Comparison of ENCODE assay signal across 6 cellular contexts in the genomic region with DNA sequence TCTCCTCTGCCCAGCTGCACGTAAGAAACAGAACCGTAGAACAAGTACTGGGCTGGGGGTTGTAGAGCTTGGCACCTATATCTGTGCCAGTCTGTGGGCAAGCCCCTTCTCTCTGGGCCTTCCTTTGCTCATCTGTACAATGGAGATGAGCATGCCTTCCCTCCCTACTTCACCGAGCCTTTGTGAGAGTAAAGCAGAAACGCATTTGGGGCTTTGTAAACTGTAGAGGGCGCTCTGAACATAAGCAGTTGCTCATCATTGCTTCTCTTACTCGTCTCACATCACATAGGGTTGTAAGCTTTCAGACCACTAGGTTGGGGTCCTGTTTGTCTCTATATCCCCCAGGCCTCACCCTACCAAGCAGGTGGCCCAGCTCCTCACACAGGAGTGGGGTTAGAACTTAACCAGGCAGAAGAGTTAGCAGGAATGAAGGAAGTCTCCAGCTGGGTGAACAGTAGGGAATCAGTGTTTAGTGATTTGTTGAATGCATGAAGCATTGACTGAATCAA. TPM values are rescaled to one million over a fixed set of nuclear protein-coding genes. Genes with fewer than 3 reads are reported as not detected.
DNase-seq lines count a peak whose midpoint lies in the region; ATAC-seq, FAIRE-seq and TF ChIP-seq lines count a peak whose summit lies in the region.

No MANE protein-coding gene starts in this region.

- H4K20me1 ChIP-seq in HepG2 (ENCODE audit: insufficient read depth, low read length), result no peaks in the 10 kb centered on the region

- no peak overlapping the region for H3K27ac ChIP-seq in HepG2 (ENCODE audit: extremely low read length, insufficient read depth, low read length)

- CTCF ChIA-PET in activated CD4-positive, alpha-beta T cell treated with anti-CD3 and anti-CD28 coated beads, Interleukin-2, amount 10 ng/mL, durations not matched to agents 7 days and 5 days (lab: Charles Lee), result interaction anchor here (0.8 to 2.7 kb wide), 8 partner anchors 12 to 158 kb away, joined by 3 to 8 read pairs (median 4); no protein-coding TSS in a partner anchor
- CTCF ChIA-PET in HepG2 (lab: Yijun Ruan, JAX; ENCODE audit: low intra/inter-chr PET ratio, low total read pairs), result interaction anchor here (1.0 to 3.6 kb wide), 3 partner anchors 21 to 182 kb away, joined by 3 to 15 read pairs (median 7); a partner anchor contains a TSS

- H3K27ac Mint-ChIP-seq in activated CD4-positive, alpha-beta T cell treated with anti-CD3 and anti-CD28 coated beads, Interleukin-2, amount 10 ng/mL, durations not matched to agents 7 days and 5 days, result no peak overlapping the region

- peaks cover 77% of the 10 kb centered on the region for H3K4me1 ChIP-seq in HepG2 (ENCODE audit: insufficient read depth, low read length)

- FAIRE-seq in HepG2 (lab: Jason Lieb, UNC), result peak; percentile 71

- TF ChIP-seq EP300 in HepG2 (IDR thresholded peaks at IDR 0.05; ENCODE audit: low read depth in 2 of 2, low read length in 2 of 2), result no peak
- no peak for TF ChIP-seq EP300 in HepG2 (CRISPR knock-in tag; IDR thresholded peaks at IDR 0.05; ENCODE audit: borderline replicate concordance)

- BruUV-seq in HepG2 (replicated peaks; lab: Mats Ljungman, UMichigan), result TSS peak; percentile 17

- TF ChIP-seq RAD21 in HepG2 (CRISPR knock-in tag; IDR thresholded peaks at IDR 0.05), result peak; percentile 63

- peak; percentile 23 for ATAC-seq in HepG2
- ATAC-seq in sciatic nerve, result no peak
- no peak for ATAC-seq in GM19023 (IDR thresholded peaks at IDR 0.05; ENCODE audit: unreplicated experiment)

- TF ChIP-seq POLR2A in HepG2 (IDR thresholded peaks at IDR 0.05; ENCODE audit: insufficient read depth in 1 of 2, low read depth in 2 of 2, low read length in 2 of 2), result no peak

- no peaks in the 10 kb centered on the region for H3K36me3 ChIP-seq in HepG2 (replicated peaks in 1 of 2; ENCODE audit: control insufficient read depth in 1 of 2, insufficient read depth in 2 of 2, low read length in 2 of 2)

- POLR2A ChIA-PET in activated CD4-positive, alpha-beta T cell treated with anti-CD3 and anti-CD28 coated beads, Interleukin-2, amount 10 ng/mL, durations not matched to agents 7 days and 5 days (lab: Charles Lee), result no interaction called here
- POLR2A ChIA-PET in HepG2 (lab: Yijun Ruan, JAX), result no interaction called here

- H3K27me3 Mint-ChIP-seq in activated CD4-positive, alpha-beta T cell treated with anti-CD3 and anti-CD28 coated beads, Interleukin-2, amount 10 ng/mL, durations not matched to agents 7 days and 5 days, result peaks cover 43% of the 10 kb centered on the region

- peak; percentile 87 for DNase-seq in DMS53 (lab: John Stamatoyannopoulos, UW)
- DNase-seq in M059J (ENCODE audit: low read depth), result peak; percentile 68
- peak; percentile 60 for DNase-seq in activated CD4-positive, alpha-beta T cell treated with anti-CD3 and anti-CD28 coated beads, Interleukin-2, amount 10 ng/mL, durations not matched to agents 7 days and 5 days
- peak; percentile 77 for DNase-seq in HepG2 (ENCODE audit: low spot score)
- no peak for DNase-seq in sciatic nerve (ENCODE audit: low spot score)

- 4% methylated on average over 6 of the region's 6 CpGs for WGBS in HepG2 (ENCODE audit: low lambda C conversion rate)

- H3K4me1 Mint-ChIP-seq in activated CD4-positive, alpha-beta T cell treated with anti-CD3 and anti-CD28 coated beads, Interleukin-2, amount 10 ng/mL, durations not matched to agents 7 days and 5 days, result peaks cover 7% of the 10 kb centered on the region

- no peaks in the 10 kb centered on the region for H3K9me3 Mint-ChIP-seq in activated CD4-positive, alpha-beta T cell treated with anti-CD3 and anti-CD28 coated beads, Interleukin-2, amount 10 ng/mL, durations not matched to agents 7 days and 5 days

- in situ Hi-C loops in HepG2 (cut with HindIII; ENCODE audit: extremely low pct_ligation_motif_present, low pct_unique_long_range_greater_than_20kb), result loop anchor here (5.0 kb wide), 1 partner anchor 47 kb away; no protein-coding TSS in a partner anchor

- H3K36me3 Mint-ChIP-seq in activated CD4-positive, alpha-beta T cell treated with anti-CD3 and anti-CD28 coated beads, Interleukin-2, amount 10 ng/mL, durations not matched to agents 7 days and 5 days (ENCODE audit: low read depth), result no peaks in the 10 kb centered on the region

- no peaks in the 10 kb centered on the region for H3K9me3 ChIP-seq in HepG2 (ENCODE audit: low read length)

- peak; percentile 88 for TF ChIP-seq CTCF in HepG2 (CRISPR knock-in tag; IDR thresholded peaks at IDR 0.05)

- H3K4me3 ChIP-seq in HepG2 (replicated peaks in 1 of 3; ENCODE audit: insufficient read depth in 1 of 3, low read depth in 2 of 3, low read length in 3 of 3), result no peak overlapping the region

- intact Hi-C loops in HepG2 (cut with micrococcal nuclease; ENCODE audit: unreplicated experiment) (no loop called here), sciatic nerve (cut with DNase I) (loop anchor here (10.0 kb wide), 1 partner anchor 180 kb away; no protein-coding TSS in a partner anchor)

- peaks cover 0 to 33% of the 10 kb centered on the region in 2 experiments; a peak in 3 of 5 replicates for H3K27me3 ChIP-seq in HepG2 (ENCODE audit: control insufficient read depth in 1 of 2, insufficient read depth in 2 of 2, low read length in 2 of 2)

- no peak overlapping the region for H2AFZ ChIP-seq in HepG2 (ENCODE audit: low read length)

- no peak overlapping the region for H3K9ac ChIP-seq in HepG2 (ENCODE audit: insufficient read depth, low read depth, low read length)

- H3K4me2 ChIP-seq in HepG2 (ENCODE audit: low read depth, low read length), result no peak overlapping the region

- H3K79me2 ChIP-seq in HepG2 (ENCODE audit: insufficient read depth, low read length), result no peaks in the 10 kb centered on the region

- H3K4me3 Mint-ChIP-seq in activated CD4-positive, alpha-beta T cell treated with anti-CD3 and anti-CD28 coated beads, Interleukin-2, amount 10 ng/mL, durations not matched to agents 7 days and 5 days, result no peak overlapping the region

RNA-seq across cellular contexts. Expression of a gene that starts 15.1 kb away (rescaled TPM):
- 0.22 and 0.49 TPM in 2 replicates for total RNA-seq in M059J (2014; rRNA removed; shearing (Covaris generic))
- under 1 TPM; 0.07 to 0.23 TPM for total RNA-seq in activated CD4-positive, alpha-beta T cell treated with anti-CD3 and anti-CD28 coated beads, Interleukin-2, amount 10 ng/mL, durations not matched to agents 7 days and 5 days
- total RNA-seq in HepG2 (2016; rRNA removed; fragmentation: Illumina TruSeq; extraction: Trizol) (0.07 TPM in 1 of 2 replicates, not detected in the other), sciatic nerve (2.5 TPM)
- total RNA-seq in HepG2 (2016; cell fraction: cytosol; rRNA removed; fragmentation: Illumina TruSeq; extraction: Trizol; ENCODE audit: low read depth), result 0.18 and 0.20 TPM in 2 replicates
- total RNA-seq in HepG2 (2016; cell fraction: insoluble cytoplasmic fraction; rRNA removed; fragmentation: Illumina TruSeq; extraction: Trizol), result 0.04 TPM in 1 of 2 replicates, not detected in the other
- 0.09 and 0.14 TPM in 2 replicates for total RNA-seq in HepG2 (2016; cell fraction: membrane; rRNA removed; fragmentation: Illumina TruSeq; extraction: Trizol)
- total RNA-seq in HepG2 (2016; cell fraction: nucleus; rRNA removed; fragmentation: Illumina TruSeq; extraction: Trizol), result 0.09 TPM in 2 replicates
- 0.22 TPM in 1 of 2 replicates, not detected in the other for polyA plus RNA-seq in HepG2 (2011; rRNA removed)
- polyA plus RNA-seq in HepG2 (2011; cell fraction: cytosol; rRNA removed), result 0.01 and 0.04 TPM in 2 replicates
- 0.24 and 0.29 TPM in 2 replicates for polyA plus RNA-seq in HepG2 (2011; cell fraction: nucleus; rRNA removed)
- polyA plus RNA-seq in HepG2 (2012), result 0.08 and 0.11 TPM in 2 replicates
- not detected in 2 replicates for polyA plus RNA-seq in HepG2 (2016; cell fraction: cytosol; fragmentation: Illumina TruSeq; extraction: Trizol; ENCODE audit: low read depth)
- 0.16 TPM in 1 of 2 replicates, not detected in the other for polyA plus RNA-seq in HepG2 (2016; cell fraction: insoluble cytoplasmic fraction; fragmentation: Illumina TruSeq; extraction: Trizol; ENCODE audit: low read depth)
- polyA plus RNA-seq in HepG2 (2016; cell fraction: membrane; fragmentation: Illumina TruSeq; extraction: Trizol; ENCODE audit: low read depth), result 0.19 TPM in 2 replicates
- 0.53 TPM in 1 of 2 replicates, not detected in the other for polyA plus RNA-seq in HepG2 (2016; cell fraction: nucleus; fragmentation: Illumina TruSeq; extraction: Trizol; ENCODE audit: insufficient read depth, low read depth)
- polyA minus RNA-seq in HepG2 (2011; rRNA and poly(A)+ RNA removed; ENCODE audit: low replicate concordance), result 0.28 and 0.30 TPM in 2 replicates
- polyA minus RNA-seq in HepG2 (2011; cell fraction: cytosol; rRNA and poly(A)+ RNA removed), result 0.09 and 0.20 TPM in 2 replicates
- 0.39 and 0.99 TPM in 2 replicates for polyA minus RNA-seq in HepG2 (2011; cell fraction: nucleus; rRNA and poly(A)+ RNA removed)

RNA-seq across cellular contexts. Expression of a gene that starts 19.8 kb away (rescaled TPM):
- total RNA-seq in M059J (2014; rRNA removed; shearing (Covaris generic)), result 27.2 and 38.2 TPM in 2 replicates
- total RNA-seq in activated CD4-positive, alpha-beta T cell treated with anti-CD3 and anti-CD28 coated beads, Interleukin-2, amount 10 ng/mL, durations not matched to agents 7 days and 5 days, result 10 to 100 TPM; 29.4 to 31.3 TPM
- total RNA-seq in HepG2 (2016; rRNA removed; fragmentation: Illumina TruSeq; extraction: Trizol) (18.5 and 19.2 TPM in 2 replicates), sciatic nerve (48.6 TPM)
- total RNA-seq in HepG2 (2016; cell fraction: cytosol; rRNA removed; fragmentation: Illumina TruSeq; extraction: Trizol; ENCODE audit: low read depth), result 6.4 and 13.9 TPM in 2 replicates
- total RNA-seq in HepG2 (2016; cell fraction: insoluble cytoplasmic fraction; rRNA removed; fragmentation: Illumina TruSeq; extraction: Trizol), result 16.2 and 19.8 TPM in 2 replicates
- total RNA-seq in HepG2 (2016; cell fraction: membrane; rRNA removed; fragmentation: Illumina TruSeq; extraction: Trizol), result 10.9 and 11.9 TPM in 2 replicates
- total RNA-seq in HepG2 (2016; cell fraction: nucleus; rRNA removed; fragmentation: Illumina TruSeq; extraction: Trizol), result 10.9 and 12.5 TPM in 2 replicates
- 59.7 and 66.6 TPM in 2 replicates for polyA plus RNA-seq in HepG2 (2011; rRNA removed)
- 33.2 and 46.3 TPM in 2 replicates for polyA plus RNA-seq in HepG2 (2011; cell fraction: cytosol; rRNA removed)
- 86.5 and 102 TPM in 2 replicates for polyA plus RNA-seq in HepG2 (2011; cell fraction: nucleus; rRNA removed)
- 17.2 and 27.4 TPM in 2 replicates for polyA plus RNA-seq in HepG2 (2012)
- polyA plus RNA-seq in HepG2 (2016; cell fraction: cytosol; fragmentation: Illumina TruSeq; extraction: Trizol; ENCODE audit: low read depth), result 9.3 and 10.8 TPM in 2 replicates
- polyA plus RNA-seq in HepG2 (2016; cell fraction: insoluble cytoplasmic fraction; fragmentation: Illumina TruSeq; extraction: Trizol; ENCODE audit: low read depth), result 22.3 and 32.8 TPM in 2 replicates
- 12.0 and 14.3 TPM in 2 replicates for polyA plus RNA-seq in HepG2 (2016; cell fraction: membrane; fragmentation: Illumina TruSeq; extraction: Trizol; ENCODE audit: low read depth)
- 21.9 and 24.6 TPM in 2 replicates for polyA plus RNA-seq in HepG2 (2016; cell fraction: nucleus; fragmentation: Illumina TruSeq; extraction: Trizol; ENCODE audit: insufficient read depth, low read depth)
- polyA minus RNA-seq in HepG2 (2011; rRNA and poly(A)+ RNA removed; ENCODE audit: low replicate concordance), result 111 and 113 TPM in 2 replicates
- polyA minus RNA-seq in HepG2 (2011; cell fraction: cytosol; rRNA and poly(A)+ RNA removed), result 22.7 and 28.5 TPM in 2 replicates
- 44.5 and 48.7 TPM in 2 replicates for polyA minus RNA-seq in HepG2 (2011; cell fraction: nucleus; rRNA and poly(A)+ RNA removed)

RNA-seq across cellular contexts. Expression of a gene that starts 35.6 kb away (rescaled TPM):
- 14.6 and 36.1 TPM in 2 replicates for total RNA-seq in M059J (2014; rRNA removed; shearing (Covaris generic))
- total RNA-seq in activated CD4-positive, alpha-beta T cell treated with anti-CD3 and anti-CD28 coated beads, Interleukin-2, amount 10 ng/mL, durations not matched to agents 7 days and 5 days, result 100 to 1,000 TPM; 110 to 117 TPM
- total RNA-seq in HepG2 (2016; rRNA removed; fragmentation: Illumina TruSeq; extraction: Trizol) (11.0 and 15.8 TPM in 2 replicates), sciatic nerve (58.8 TPM)
- 1.3 and 1.6 TPM in 2 replicates for total RNA-seq in HepG2 (2016; cell fraction: cytosol; rRNA removed; fragmentation: Illumina TruSeq; extraction: Trizol; ENCODE audit: low read depth)
- 8.3 and 16.2 TPM in 2 replicates for total RNA-seq in HepG2 (2016; cell fraction: insoluble cytoplasmic fraction; rRNA removed; fragmentation: Illumina TruSeq; extraction: Trizol)
- total RNA-seq in HepG2 (2016; cell fraction: membrane; rRNA removed; fragmentation: Illumina TruSeq; extraction: Trizol), result 7.0 and 7.3 TPM in 2 replicates
- total RNA-seq in HepG2 (2016; cell fraction: nucleus; rRNA removed; fragmentation: Illumina TruSeq; extraction: Trizol), result 10.9 and 13.5 TPM in 2 replicates
- 8.7 and 9.4 TPM in 2 replicates for polyA plus RNA-seq in HepG2 (2011; rRNA removed)
- 7.4 and 9.0 TPM in 2 replicates for polyA plus RNA-seq in HepG2 (2011; cell fraction: cytosol; rRNA removed)
- 13.1 and 16.4 TPM in 2 replicates for polyA plus RNA-seq in HepG2 (2011; cell fraction: nucleus; rRNA removed)
- 9.8 and 11.6 TPM in 2 replicates for polyA plus RNA-seq in HepG2 (2012)
- polyA plus RNA-seq in HepG2 (2016; cell fraction: cytosol; fragmentation: Illumina TruSeq; extraction: Trizol; ENCODE audit: low read depth), result 1.2 and 1.4 TPM in 2 replicates
- polyA plus RNA-seq in HepG2 (2016; cell fraction: insoluble cytoplasmic fraction; fragmentation: Illumina TruSeq; extraction: Trizol; ENCODE audit: low read depth), result 14.2 and 17.2 TPM in 2 replicates
- 7.2 TPM in 2 replicates for polyA plus RNA-seq in HepG2 (2016; cell fraction: membrane; fragmentation: Illumina TruSeq; extraction: Trizol; ENCODE audit: low read depth)
- 35.0 and 35.2 TPM in 2 replicates for polyA plus RNA-seq in HepG2 (2016; cell fraction: nucleus; fragmentation: Illumina TruSeq; extraction: Trizol; ENCODE audit: insufficient read depth, low read depth)
- polyA minus RNA-seq in HepG2 (2011; rRNA and poly(A)+ RNA removed; ENCODE audit: low replicate concordance), result 15.4 and 32.3 TPM in 2 replicates
- polyA minus RNA-seq in HepG2 (2011; cell fraction: cytosol; rRNA and poly(A)+ RNA removed), result 7.3 and 11.8 TPM in 2 replicates
- 7.8 and 9.3 TPM in 2 replicates for polyA minus RNA-seq in HepG2 (2011; cell fraction: nucleus; rRNA and poly(A)+ RNA removed)

RNA-seq across cellular contexts. Expression of a gene that starts 50.9 kb away (rescaled TPM):
- not detected in 2 replicates for total RNA-seq in M059J (2014; rRNA removed; shearing (Covaris generic))
- not detected for total RNA-seq in activated CD4-positive, alpha-beta T cell treated with anti-CD3 and anti-CD28 coated beads, Interleukin-2, amount 10 ng/mL, durations not matched to agents 7 days and 5 days
- not detected in 2 replicates for total RNA-seq in HepG2 (2016; rRNA removed; fragmentation: Illumina TruSeq; extraction: Trizol)
- not detected in 2 replicates for total RNA-seq in HepG2 (2016; cell fraction: cytosol; rRNA removed; fragmentation: Illumina TruSeq; extraction: Trizol; ENCODE audit: low read depth)
- not detected in 2 replicates for total RNA-seq in HepG2 (2016; cell fraction: insoluble cytoplasmic fraction; rRNA removed; fragmentation: Illumina TruSeq; extraction: Trizol)
- total RNA-seq in HepG2 (2016; cell fraction: membrane; rRNA removed; fragmentation: Illumina TruSeq; extraction: Trizol), result not detected in 2 replicates
- total RNA-seq in HepG2 (2016; cell fraction: nucleus; rRNA removed; fragmentation: Illumina TruSeq; extraction: Trizol), result not detected in 2 replicates
- not detected in 2 replicates for polyA plus RNA-seq in HepG2 (2011; rRNA removed)
- polyA plus RNA-seq in HepG2 (2011; cell fraction: cytosol; rRNA removed), result not detected in 2 replicates
- 0.42 TPM in 1 of 2 replicates, not detected in the other for polyA plus RNA-seq in HepG2 (2011; cell fraction: nucleus; rRNA removed)
- not detected in 2 replicates for polyA plus RNA-seq in HepG2 (2012)
- not detected in 2 replicates for polyA plus RNA-seq in HepG2 (2016; cell fraction: cytosol; fragmentation: Illumina TruSeq; extraction: Trizol; ENCODE audit: low read depth)
- polyA plus RNA-seq in HepG2 (2016; cell fraction: insoluble cytoplasmic fraction; fragmentation: Illumina TruSeq; extraction: Trizol; ENCODE audit: low read depth), result not detected in 2 replicates
- not detected in 2 replicates for polyA plus RNA-seq in HepG2 (2016; cell fraction: membrane; fragmentation: Illumina TruSeq; extraction: Trizol; ENCODE audit: low read depth)
- not detected in 2 replicates for polyA plus RNA-seq in HepG2 (2016; cell fraction: nucleus; fragmentation: Illumina TruSeq; extraction: Trizol; ENCODE audit: insufficient read depth, low read depth)
- 0.19 TPM in 1 of 2 replicates, not detected in the other for polyA minus RNA-seq in HepG2 (2011; rRNA and poly(A)+ RNA removed; ENCODE audit: low replicate concordance)
- not detected in 2 replicates for polyA minus RNA-seq in HepG2 (2011; cell fraction: cytosol; rRNA and poly(A)+ RNA removed)
- not detected in 2 replicates for polyA minus RNA-seq in HepG2 (2011; cell fraction: nucleus; rRNA and poly(A)+ RNA removed)
- total RNA-seq in sciatic nerve, result 3.5 TPM

RNA-seq across cellular contexts. Expression of a gene that starts 59.0 kb away (rescaled TPM):
- 365 and 711 TPM in 2 replicates for total RNA-seq in M059J (2014; rRNA removed; shearing (Covaris generic))
- 1 to 10 TPM; 5.8 to 7.9 TPM for total RNA-seq in activated CD4-positive, alpha-beta T cell treated with anti-CD3 and anti-CD28 coated beads, Interleukin-2, amount 10 ng/mL, durations not matched to agents 7 days and 5 days
- total RNA-seq in HepG2 (2016; rRNA removed; fragmentation: Illumina TruSeq; extraction: Trizol) (0.69 and 0.77 TPM in 2 replicates), sciatic nerve (70.1 TPM)
- total RNA-seq in HepG2 (2016; cell fraction: cytosol; rRNA removed; fragmentation: Illumina TruSeq; extraction: Trizol; ENCODE audit: low read depth), result 1.5 and 1.9 TPM in 2 replicates
- total RNA-seq in HepG2 (2016; cell fraction: insoluble cytoplasmic fraction; rRNA removed; fragmentation: Illumina TruSeq; extraction: Trizol), result 0.48 and 1.1 TPM in 2 replicates
- total RNA-seq in HepG2 (2016; cell fraction: membrane; rRNA removed; fragmentation: Illumina TruSeq; extraction: Trizol), result 0.28 and 0.62 TPM in 2 replicates
- total RNA-seq in HepG2 (2016; cell fraction: nucleus; rRNA removed; fragmentation: Illumina TruSeq; extraction: Trizol), result 1.3 and 1.8 TPM in 2 replicates
- polyA plus RNA-seq in HepG2 (2011; rRNA removed), result 0.48 and 0.59 TPM in 2 replicates
- 0.33 and 0.78 TPM in 2 replicates for polyA plus RNA-seq in HepG2 (2011; cell fraction: cytosol; rRNA removed)
- 2.6 and 3.3 TPM in 2 replicates for polyA plus RNA-seq in HepG2 (2011; cell fraction: nucleus; rRNA removed)
- 0.27 and 0.32 TPM in 2 replicates for polyA plus RNA-seq in HepG2 (2012)
- 0.51 and 0.57 TPM in 2 replicates for polyA plus RNA-seq in HepG2 (2016; cell fraction: cytosol; fragmentation: Illumina TruSeq; extraction: Trizol; ENCODE audit: low read depth)
- polyA plus RNA-seq in HepG2 (2016; cell fraction: insoluble cytoplasmic fraction; fragmentation: Illumina TruSeq; extraction: Trizol; ENCODE audit: low read depth), result 0.52 and 0.82 TPM in 2 replicates
- 0.30 and 0.48 TPM in 2 replicates for polyA plus RNA-seq in HepG2 (2016; cell fraction: membrane; fragmentation: Illumina TruSeq; extraction: Trizol; ENCODE audit: low read depth)
- 1.3 and 2.2 TPM in 2 replicates for polyA plus RNA-seq in HepG2 (2016; cell fraction: nucleus; fragmentation: Illumina TruSeq; extraction: Trizol; ENCODE audit: insufficient read depth, low read depth)
- polyA minus RNA-seq in HepG2 (2011; rRNA and poly(A)+ RNA removed; ENCODE audit: low replicate concordance), result 1.4 and 198 TPM in 2 replicates
- polyA minus RNA-seq in HepG2 (2011; cell fraction: cytosol; rRNA and poly(A)+ RNA removed), result 2.9 and 6.2 TPM in 2 replicates
- 1.1 and 2.8 TPM in 2 replicates for polyA minus RNA-seq in HepG2 (2011; cell fraction: nucleus; rRNA and poly(A)+ RNA removed)
